ENCODE assay signal across 1 cellular context in the genomic region with DNA sequence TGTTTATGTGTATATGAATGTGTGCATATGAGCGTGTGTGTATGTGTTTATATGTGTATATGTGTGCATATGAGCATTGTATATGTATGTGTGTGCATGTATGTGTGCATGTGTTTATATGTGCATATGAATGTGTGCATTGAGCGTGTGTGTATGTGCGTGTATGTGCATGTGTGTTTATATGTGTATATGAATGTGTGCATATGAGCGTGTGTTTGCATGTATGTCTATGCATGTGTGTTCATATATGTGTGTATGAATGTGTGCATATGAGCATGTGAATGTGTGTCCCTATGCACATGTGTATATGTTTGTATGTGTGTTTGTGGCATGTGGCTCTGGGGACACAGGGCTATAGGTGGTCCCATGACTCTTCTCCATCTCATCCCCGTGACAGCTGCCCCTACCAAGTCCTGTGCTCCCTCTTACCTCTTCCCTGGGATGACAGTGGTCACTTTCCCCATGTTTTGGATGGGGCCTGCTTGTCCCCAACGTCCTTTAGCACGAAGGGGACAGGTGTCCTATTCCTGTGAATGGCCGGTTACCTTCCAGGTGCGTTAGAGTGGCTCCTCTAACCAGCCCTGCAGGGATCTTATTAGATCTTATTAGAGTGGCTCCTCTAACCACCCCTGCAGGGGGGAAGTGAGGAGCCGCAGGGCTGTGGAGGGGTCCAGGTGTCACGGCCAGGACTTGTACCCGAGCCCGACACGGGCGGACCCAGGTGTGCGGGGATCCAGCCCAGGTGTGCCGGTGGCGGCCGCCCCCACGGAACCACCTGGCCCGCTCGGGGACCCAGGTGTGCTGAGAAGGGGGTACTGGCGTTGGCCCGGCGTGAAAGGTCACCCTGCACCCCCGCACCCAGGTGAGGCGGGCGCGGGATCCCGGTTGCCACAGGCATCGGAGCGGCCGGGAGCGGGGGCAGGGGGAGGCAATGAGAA.
TF ChIP-seq lines count a peak whose summit lies in the region.

No MANE protein-coding gene starts in this region.

TF ChIP-seq in SK-N-SH, 30 proteins besides CTCF, POLR2A, EP300 and RAD21 (continued from another document):
- TF ChIP-seq, protein P1, sequence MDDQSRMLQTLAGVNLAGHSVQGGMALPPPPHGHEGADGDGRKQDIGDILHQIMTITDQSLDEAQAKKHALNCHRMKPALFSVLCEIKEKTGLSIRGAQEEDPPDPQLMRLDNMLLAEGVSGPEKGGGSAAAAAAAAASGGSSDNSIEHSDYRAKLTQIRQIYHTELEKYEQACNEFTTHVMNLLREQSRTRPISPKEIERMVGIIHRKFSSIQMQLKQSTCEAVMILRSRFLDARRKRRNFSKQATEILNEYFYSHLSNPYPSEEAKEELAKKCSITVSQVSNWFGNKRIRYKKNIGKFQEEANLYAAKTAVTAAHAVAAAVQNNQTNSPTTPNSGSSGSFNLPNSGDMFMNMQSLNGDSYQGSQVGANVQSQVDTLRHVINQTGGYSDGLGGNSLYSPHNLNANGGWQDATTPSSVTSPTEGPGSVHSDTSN (IDR thresholded peaks at IDR 0.05), result no peak
- TF ChIP-seq FOXJ3 (CRISPR knock-in tag; IDR thresholded peaks at IDR 0.05) (no peak), IRF3 (IDR thresholded peaks at IDR 0.05; ENCODE audit: low read depth, low read length) (no peak), POLR2AphosphoS5 (IDR thresholded peaks at IDR 0.05; ENCODE audit: low read depth, low read length) (no peak), TCF12 (IDR thresholded peaks at IDR 0.05) (no peak), FOXM1 (IDR thresholded peaks at IDR 0.05; ENCODE audit: low read depth) (no peak), JUND (IDR thresholded peaks at IDR 0.05) (no peak), MXI1 (IDR thresholded peaks at IDR 0.05; ENCODE audit: low read depth, low read length) (no peak), SMC3 (IDR thresholded peaks at IDR 0.05; ENCODE audit: low read depth, low read length) (no peak), CHD2 (IDR thresholded peaks at IDR 0.05; ENCODE audit: low read length, partially characterized antibody) (no peak), RCOR1 (IDR thresholded peaks at IDR 0.05; ENCODE audit: low read length) (no peak), RXRA (IDR thresholded peaks at IDR 0.05; ENCODE audit: borderline replicate concordance, low read depth) (no peak), ELF1 (IDR thresholded peaks at IDR 0.05) (no peak), GABPA (IDR thresholded peaks at IDR 0.05; ENCODE audit: low read depth) (no peak), SIN3A (IDR thresholded peaks at IDR 0.05; ENCODE audit: borderline replicate concordance, low read depth, low read length) (no peak), NFIC (IDR thresholded peaks at IDR 0.05; ENCODE audit: borderline replicate concordance) (no peak)
- TF ChIP-seq, protein P2, sequence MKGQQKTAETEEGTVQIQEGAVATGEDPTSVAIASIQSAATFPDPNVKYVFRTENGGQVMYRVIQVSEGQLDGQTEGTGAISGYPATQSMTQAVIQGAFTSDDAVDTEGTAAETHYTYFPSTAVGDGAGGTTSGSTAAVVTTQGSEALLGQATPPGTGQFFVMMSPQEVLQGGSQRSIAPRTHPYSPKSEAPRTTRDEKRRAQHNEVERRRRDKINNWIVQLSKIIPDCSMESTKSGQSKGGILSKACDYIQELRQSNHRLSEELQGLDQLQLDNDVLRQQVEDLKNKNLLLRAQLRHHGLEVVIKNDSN (IDR thresholded peaks at IDR 0.05; ENCODE audit: borderline replicate concordance, low read depth), result no peak
- TF ChIP-seq, protein P3, sequence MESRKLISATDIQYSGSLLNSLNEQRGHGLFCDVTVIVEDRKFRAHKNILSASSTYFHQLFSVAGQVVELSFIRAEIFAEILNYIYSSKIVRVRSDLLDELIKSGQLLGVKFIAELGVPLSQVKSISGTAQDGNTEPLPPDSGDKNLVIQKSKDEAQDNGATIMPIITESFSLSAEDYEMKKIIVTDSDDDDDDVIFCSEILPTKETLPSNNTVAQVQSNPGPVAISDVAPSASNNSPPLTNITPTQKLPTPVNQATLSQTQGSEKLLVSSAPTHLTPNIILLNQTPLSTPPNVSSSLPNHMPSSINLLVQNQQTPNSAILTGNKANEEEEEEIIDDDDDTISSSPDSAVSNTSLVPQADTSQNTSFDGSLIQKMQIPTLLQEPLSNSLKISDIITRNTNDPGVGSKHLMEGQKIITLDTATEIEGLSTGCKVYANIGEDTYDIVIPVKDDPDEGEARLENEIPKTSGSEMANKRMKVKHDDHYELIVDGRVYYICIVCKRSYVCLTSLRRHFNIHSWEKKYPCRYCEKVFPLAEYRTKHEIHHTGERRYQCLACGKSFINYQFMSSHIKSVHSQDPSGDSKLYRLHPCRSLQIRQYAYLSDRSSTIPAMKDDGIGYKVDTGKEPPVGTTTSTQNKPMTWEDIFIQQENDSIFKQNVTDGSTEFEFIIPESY (IDR thresholded peaks at IDR 0.05; ENCODE audit: borderline replicate concordance, low read depth), result no peak
